In genomic region chr12:63308701-63309100, GRCh38 we compare ENCODE assay signal across 19 cellular contexts.
DNase-seq lines count a peak whose midpoint lies in the region; TF ChIP-seq lines count a peak whose summit lies in the region.
"Had no signal": no experiment of that assay in that cellular context is flagged by ENCODE, and none has a peak within 500 bp of the region (broad histone marks: within the 10 kb centered on the region; RNA-seq: fewer than 3 reads in every experiment).

No MANE protein-coding gene starts in this region.

- intact Hi-C loops in thyroid gland (cut with DNase I), result no loop called here

- peaks cover 26% of the 10 kb centered on the region in 2 donors for H3K4me1 ChIP-seq in thyroid gland
- H3K4me1 ChIP-seq: BE2C, tibial nerve had no signal

- H3K27me3 ChIP-seq in brain microvascular endothelial cell (replicated peaks) (no peaks in the 10 kb centered on the region), thyroid gland (no peaks in the 10 kb centered on the region)
- H3K27me3 ChIP-seq: gastrocnemius medialis, tibial nerve had no signal

- CTCF ChIA-PET in HEK293T (lab: Yijun Ruan, JAX), result no interaction called here

- H3K36me3 ChIP-seq in brain microvascular endothelial cell (replicated peaks) (no peaks in the 10 kb centered on the region), thyroid gland (no peaks in the 10 kb centered on the region)
- H3K36me3 ChIP-seq: BE2C, gastrocnemius medialis, tibial nerve had no signal

- TF ChIP-seq POLR2A in thyroid gland (IDR thresholded peaks at IDR 0.05), result no peak
- TF ChIP-seq POLR2A in erythroblast (IDR thresholded peaks at IDR 0.05; ENCODE audit: low read length), result no peak

- in situ Hi-C loops in brain microvascular endothelial cell (cut with HindIII; ENCODE audit: low pct_ligation_motif_present, low sequenced_read_pairs), result no loop called here

- POLR2A ChIA-PET in HEK293T (lab: Yijun Ruan, JAX), result no interaction called here

- no peaks in the 10 kb centered on the region for H3K9me3 ChIP-seq in thyroid gland
- H3K9me3 ChIP-seq: BE2C, gastrocnemius medialis had no signal

- TF ChIP-seq CTCF in brain microvascular endothelial cell (IDR thresholded peaks at IDR 0.05; ENCODE audit: low read depth, low read length, missing control alignments), result peak; percentile 20
- peak in 2 of 6 experiments; percentile 13 to 45 for TF ChIP-seq CTCF in thyroid gland (IDR thresholded peaks at IDR 0.05)

- H3K27ac ChIP-seq in brain microvascular endothelial cell (no peak overlapping the region), thyroid gland (peak overlapping the region; percentile 47 to 85 (median 72))
- H3K27ac ChIP-seq: tibial nerve had no signal

- WGBS in thyroid gland, 2 donors, result 11 to 26% methylated on average over 3 of the region's 3 CpGs

- H3K4me3 ChIP-seq in brain microvascular endothelial cell (ENCODE audit: low read depth, low read length), result no peak overlapping the region
- no peak overlapping the region for H3K4me3 ChIP-seq in thyroid gland (replicated peaks in 1 of 3)
- H3K4me3 ChIP-seq: gastrocnemius medialis, tibial nerve had no signal

- no peak for DNase-seq in HEK293T (ENCODE audit: extremely low spot score)
- peak; percentile 45 for DNase-seq in brain microvascular endothelial cell
- DNase-seq in kidney tubule cell (ENCODE audit: low spot score), result peak; percentile 24
- peak; percentile 73 to 75 for DNase-seq in thyroid gland
- no peak for DNase-seq in erythroblast (lab: John Stamatoyannopoulos, UW)
- DNase-seq in stimulated activated CD4-positive, alpha-beta T cell treated with anti-CD3 and anti-CD28 coated beads, Interleukin-4, amount 100 ng/mL, for 4 hours, result no peak
- no peak for DNase-seq in anterior cingulate cortex (lab: John Stamatoyannopoulos, UW)
- DNase-seq: activated CD8-positive, alpha-beta memory T cell treated with anti-CD3 and anti-CD28 coated beads for 24 hours; activated T-cell treated with anti-CD3 and anti-CD28 coated beads, Interleukin-2, amount 50 U/mL, for 48 hours; BE2C; dermis blood vessel endothelial cell; gastrocnemius medialis; GOT3; Kasumi-1; NCI-H1105; NCI-H510A treated with DMSO at 0.1 percent for 48 hours; retina; T-helper 2 cell had no signal

TF ChIP-seq in HEK293T, 16 proteins besides CTCF, POLR2A, EP300 and RAD21:
- TF ChIP-seq SUZ12 (IDR thresholded peaks at IDR 0.05) (no peak), NFRKB (IDR thresholded peaks at IDR 0.05) (no peak), L3MBTL2 (conservative IDR thresholded peaks at IDR 0.05) (0 out of 2 replicates have a peak, but pooled peaks have one; percentile 11), HDGF (IDR thresholded peaks at IDR 0.05; ENCODE audit: borderline replicate concordance) (no peak), FOXK2 (IDR thresholded peaks at IDR 0.05) (no peak), FOXA1 (IDR thresholded peaks at IDR 0.05) (no peak), CTBP1 (IDR thresholded peaks at IDR 0.05; ENCODE audit: borderline replicate concordance) (no peak), ZNF384 (IDR thresholded peaks at IDR 0.05) (no peak)

Comparison
In these comparisons a context has a peak if more than half of its experiments do, and no peak if none do; other contexts are left out.
1. DNase-seq: peak in brain microvascular endothelial cell (single experiment), kidney tubule cell (single experiment) and thyroid gland (2 of 2); none in HEK293T (single experiment), erythroblast (0 of 2), stimulated activated CD4-positive, alpha-beta T cell treated with anti-CD3 and anti-CD28 coated beads, Interleukin-4, amount 100 ng/mL, for 4 hours (0 of 2) and anterior cingulate cortex (0 of 58).